Comparison of ENCODE assay signal across 19 cellular contexts in genomic region chr5:124760608-124761390, GRCh38. TPM values are rescaled to one million over a fixed set of nuclear protein-coding genes. Genes with fewer than 3 reads are reported as not detected.
DNase-seq lines count a peak whose midpoint lies in the region; ATAC-seq and TF ChIP-seq lines count a peak whose summit lies in the region.
"Had no signal": no experiment of that assay in that cellular context is flagged by ENCODE, and none has a peak within 500 bp of the region (broad histone marks: within the 10 kb centered on the region; RNA-seq: fewer than 3 reads in every experiment).

No MANE protein-coding gene starts in this region.

- no peaks in the 10 kb centered on the region for H3K36me3 ChIP-seq in SK-N-SH (replicated peaks in 1 of 2; ENCODE audit: control insufficient read depth in 1 of 2, insufficient read depth in 2 of 2, low read length in 1 of 2)
- H3K36me3 ChIP-seq in psoas muscle (ENCODE audit: insufficient read depth in 1 of 2, low read depth in 1 of 2): no peaks in the 10 kb centered on the region
- no peaks in the 10 kb centered on the region for H3K36me3 ChIP-seq in thyroid gland
- H3K36me3 ChIP-seq: BE2C had no signal

- no peak for DNase-seq in SK-N-SH
- peak; percentile 18 to 30 for DNase-seq in hippocampal formation (lab: John Stamatoyannopoulos, UW)
- DNase-seq in pons (ENCODE audit: low spot score): peak; percentile 63
- DNase-seq in psoas muscle: no peak
- DNase-seq in thyroid gland: no peak
- DNase-seq: BE2C; CD4-positive, CD25-positive, alpha-beta regulatory T cell; DMS153; GDM1; GM23248; MM.1S; NCI-H1092; NCI-H1436 treated with DMSO at 0.1 percent for 48 hours; NCI-H2081 treated with DMSO at 0.1 percent for 48 hours; NCI-H510A; PC-9 had no signal

- intact Hi-C loops in psoas muscle (cut with DNase I) (no loop called here), thyroid gland (cut with DNase I) (no loop called here)

- H3K9ac ChIP-seq in SK-N-SH: no peak overlapping the region
- H3K9ac ChIP-seq: GM23248 had no signal

- CTCF ChIA-PET in SK-N-SH (lab: Yijun Ruan, JAX): interaction anchor here (1.0 kb wide), 1 partner anchor 9 kb away, joined by 3 read pairs; no protein-coding TSS in a partner anchor

- H3K4me1 ChIP-seq in SK-N-SH (ENCODE audit: control insufficient read depth in 1 of 2, insufficient read depth in 2 of 2, low read depth in 1 of 2, low read length in 1 of 2) (no peaks in the 10 kb centered on the region; a peak in 1 of 4 replicates), psoas muscle (peaks cover 6% of the 10 kb centered on the region), thyroid gland (no peaks in the 10 kb centered on the region)

- 72% methylated on average over 3 of the region's 4 CpGs for WGBS in SK-N-SH (ENCODE audit: low lambda C conversion rate)
- 77 to 84% (median 81%) methylated on average over 4 of the region's 4 CpGs for WGBS in psoas muscle, 3 donors
- 85 to 92% methylated on average over 4 of the region's 4 CpGs for WGBS in thyroid gland, 2 donors

- H3K4me2 ChIP-seq in SK-N-SH: no peak overlapping the region
- H3K4me2 ChIP-seq: PC-9 had no signal

- no peak for TF ChIP-seq RAD21 in SK-N-SH (IDR thresholded peaks at IDR 0.05; ENCODE audit: low read length)

- no peaks in the 10 kb centered on the region for H3K9me2 ChIP-seq in SK-N-SH

- H3F3A ChIP-seq in SK-N-SH (replicated peaks; ENCODE audit: insufficient read depth): no peaks in the 10 kb centered on the region

- H3K27ac ChIP-seq in SK-N-SH (ENCODE audit: low read depth in 2 of 2, low read length in 1 of 2): no peak overlapping the region
- H3K27ac ChIP-seq in psoas muscle: no peak overlapping the region
- H3K27ac ChIP-seq in thyroid gland: no peak overlapping the region
- H3K27ac ChIP-seq: GM23248, PC-9 had no signal

- no peaks in the 10 kb centered on the region for H3K9me3 ChIP-seq in SK-N-SH
- no peaks in the 10 kb centered on the region for H3K9me3 ChIP-seq in psoas muscle
- no peaks in the 10 kb centered on the region for H3K9me3 ChIP-seq in thyroid gland
- H3K9me3 ChIP-seq: BE2C had no signal

- H4K20me1 ChIP-seq in SK-N-SH (ENCODE audit: insufficient read depth): no peaks in the 10 kb centered on the region

- no peak for TF ChIP-seq CTCF in SK-N-SH (IDR thresholded peaks at IDR 0.05)
- TF ChIP-seq CTCF in psoas muscle (IDR thresholded peaks at IDR 0.05): no peak
- no peak for TF ChIP-seq CTCF in thyroid gland (IDR thresholded peaks at IDR 0.05)

- POLR2A ChIA-PET in SK-N-SH (lab: Yijun Ruan, JAX): no interaction called here

- no peaks in the 10 kb centered on the region for H3K27me3 ChIP-seq in SK-N-SH (ENCODE audit: insufficient read depth)
- peaks cover 0 to 2% (median 0%) of the 10 kb centered on the region in 3 donors for H3K27me3 ChIP-seq in psoas muscle (ENCODE audit: insufficient read depth in 3 of 3, low read length in 2 of 3)
- H3K27me3 ChIP-seq in thyroid gland: no peaks in the 10 kb centered on the region
- H3K27me3 ChIP-seq: BE2C had no signal

- TF ChIP-seq EP300 in SK-N-SH (IDR thresholded peaks at IDR 0.05; ENCODE audit: borderline replicate concordance in 1 of 2, low read depth in 1 of 2, low read length in 1 of 2): no peak

- no peak overlapping the region for H2AFZ ChIP-seq in SK-N-SH (ENCODE audit: low read depth)
- H2AFZ ChIP-seq: GM23248, PC-9 had no signal

- no peak for ATAC-seq in SK-N-SH treated with all-trans-retinoic acid at 6 μM for 48 hours
- ATAC-seq in HG03108 (IDR thresholded peaks at IDR 0.05; ENCODE audit: unreplicated experiment): no peak
- no peak for ATAC-seq in psoas muscle
- ATAC-seq: HCT116 had no signal

- H3K4me3 ChIP-seq in SK-N-SH (ENCODE audit: low read depth in 2 of 2, low read length in 1 of 2) (no peak overlapping the region), psoas muscle (no peak overlapping the region), thyroid gland (replicated peaks in 1 of 3) (no peak overlapping the region)
- H3K4me3 ChIP-seq: GM23248, PC-9 had no signal

- H3K79me2 ChIP-seq in SK-N-SH (ENCODE audit: insufficient read depth): no peaks in the 10 kb centered on the region

- no peak for TF ChIP-seq POLR2A in thyroid gland (IDR thresholded peaks at IDR 0.05)

TF ChIP-seq in SK-N-SH treated with all-trans-retinoic acid at 6 μM for 48 hours, 23 proteins besides CTCF, POLR2A, EP300 and RAD21:
- TF ChIP-seq SNAI2 (CRISPR knock-in tag; IDR thresholded peaks at IDR 0.05) (no peak), ISL1 (CRISPR knock-in tag; IDR thresholded peaks at IDR 0.05) (peak; percentile 69)

TF ChIP-seq in SK-N-SH, 30 proteins besides CTCF, POLR2A, EP300 and RAD21 (continues in another document):
- TF ChIP-seq FOXM1 (IDR thresholded peaks at IDR 0.05; ENCODE audit: low read depth) (no peak), REST (IDR thresholded peaks at IDR 0.05; ENCODE audit: low read depth, low read length) (no peak), RCOR1 (IDR thresholded peaks at IDR 0.05; ENCODE audit: low read length) (no peak), FOSL2 (IDR thresholded peaks at IDR 0.05; ENCODE audit: borderline replicate concordance, low read depth) (no peak), TAF1 (IDR thresholded peaks at IDR 0.05; ENCODE audit: borderline replicate concordance, low read depth, low read length) (no peak), MAX (IDR thresholded peaks at IDR 0.05; ENCODE audit: low read depth) (no peak), NRF1 (IDR thresholded peaks at IDR 0.05; ENCODE audit: low read depth, low read length) (no peak), YY1 (IDR thresholded peaks at IDR 0.05; ENCODE audit: low read depth) (no peak), MEF2A (IDR thresholded peaks at IDR 0.05; ENCODE audit: borderline replicate concordance, low read depth) (no peak), ZBTB33 (IDR thresholded peaks at IDR 0.05; ENCODE audit: borderline replicate concordance, low read depth) (no peak), RFX5 (IDR thresholded peaks at IDR 0.05; ENCODE audit: low read length) (no peak), USF1 (IDR thresholded peaks at IDR 0.05; ENCODE audit: borderline replicate concordance, low read depth) (no peak)

RNA-seq across cellular contexts. Expression of gene ZNF608, which starts 14.4 kb away (rescaled TPM):
- polyA plus RNA-seq in SK-N-SH (2012; rRNA removed) (4.9 and 5.2 TPM in 2 replicates), psoas muscle (1 to 10 TPM; 1.6 to 9.8 (median 3.3) TPM)
- polyA plus RNA-seq in SK-N-SH (2012; cell fraction: cytosol; rRNA removed): 3.6 and 4.6 TPM in 2 replicates
- polyA plus RNA-seq in SK-N-SH (2012; cell fraction: nucleus; rRNA removed): 6.3 and 8.8 TPM in 2 replicates
- total RNA-seq in psoas muscle (10 to 100 TPM in 2 of 4 donors, 1 to 10 TPM in 2; 7.3 to 11.7 (median 10.3) TPM), thyroid gland (10 to 100 TPM; 32.0 to 60.2 (median 36.8) TPM)
- polyA plus RNA-seq: CD4-positive, CD25-positive, alpha-beta regulatory T cell had no signal

Comparison
In these comparisons a context has a peak if more than half of its experiments do, and no peak if none do; other contexts are left out.
1. DNase-seq: peak in hippocampal formation (2 of 2) and pons (single experiment); none in SK-N-SH (single experiment), psoas muscle (0 of 2) and thyroid gland (0 of 2).